13 cellular contexts compared by ENCODE assay signal in the genomic region with DNA sequence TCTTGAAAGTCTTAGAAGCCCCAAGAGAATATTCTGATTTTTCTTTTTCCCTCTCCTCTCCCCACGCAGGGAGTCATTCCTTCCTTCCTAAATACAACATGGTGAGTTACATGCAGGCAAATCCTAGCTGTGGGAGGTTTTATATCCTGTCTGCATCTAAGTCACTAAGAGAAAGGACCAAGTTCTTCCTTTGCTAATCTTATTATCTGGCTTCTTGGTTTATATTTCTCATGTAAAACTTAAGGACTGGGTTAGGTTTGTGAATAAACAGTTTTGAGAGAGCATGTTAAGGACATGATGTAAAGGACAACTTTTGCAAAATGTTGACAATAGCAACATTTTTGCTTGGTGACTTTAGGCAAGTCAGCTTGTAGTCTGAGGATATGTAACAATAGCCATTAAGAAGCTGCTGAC. TPM values are rescaled to one million over a fixed set of nuclear protein-coding genes. Genes with fewer than 3 reads are reported as not detected.
DNase-seq lines count a peak whose midpoint lies in the region; ATAC-seq, FAIRE-seq and TF ChIP-seq lines count a peak whose summit lies in the region.
"Had no signal": no experiment of that assay in that cellular context is flagged by ENCODE, and none has a peak within 500 bp of the region (broad histone marks: within the 10 kb centered on the region; RNA-seq: fewer than 3 reads in every experiment).

No MANE protein-coding gene starts in this region.

- CTCF ChIA-PET in MCF 10A (lab: Yijun Ruan, JAX) = no interaction called here

- BruUV-seq in MCF 10A (replicated peaks; lab: Mats Ljungman, UMichigan) = no TSS peak

- H3K27ac Mint-ChIP-seq in MCF 10A (ENCODE audit: low read depth, unreplicated experiment) = no peak overlapping the region
- H3K27ac Mint-ChIP-seq in brain = peak overlapping the region in 4 of 5 experiments; percentile 0 to 91 (median 51)

- POLR2A ChIA-PET in MCF 10A (lab: Yijun Ruan, JAX) = no interaction called here

- peak overlapping the region; percentile 65 to 76 for H3K27ac ChIP-seq in breast epithelium
- peak overlapping the region; percentile 65 for H3K27ac ChIP-seq in lower lobe of right lung
- peak overlapping the region; percentile 39 to 40 for H3K27ac ChIP-seq in tibial artery

- no peak for DNase-seq in breast epithelium (ENCODE audit: low spot score in 2 of 2)
- no peak for DNase-seq in MCF 10A (ENCODE audit: unreplicated experiment)
- DNase-seq in lower lobe of right lung = no peak
- DNase-seq in tibial artery = no peak
- DNase-seq in stimulated activated CD4-positive, alpha-beta T cell treated with anti-CD3 and anti-CD28 coated beads, Interleukin-1b, Interleukin-23, amount 100 ng/mL, for 48 hours = no peak
- DNase-seq in pons (ENCODE audit: low spot score) = no peak
- no peak for DNase-seq in GM12891 (ENCODE audit: insufficient read length, low spot score)
- DNase-seq: activated effector memory CD4-positive, alpha-beta T cell treated with Interleukin-2 at 50 U/mL for 16 hours; NCI-H1092 had no signal

- H3K4me3 Mint-ChIP-seq in MCF 10A (ENCODE audit: unreplicated experiment) (no peak overlapping the region), brain (no peak overlapping the region)

- no peaks in the 10 kb centered on the region for H3K4me1 ChIP-seq in breast epithelium
- H3K4me1 ChIP-seq in lower lobe of right lung = peaks cover 8% of the 10 kb centered on the region
- peaks cover 0 to 12% (median 0%) of the 10 kb centered on the region in 4 donors for H3K4me1 ChIP-seq in tibial artery

- intact Hi-C loops in breast epithelium (cut with DNase I; ENCODE audit: low total_unique reads) (no loop called here), MCF 10A (cut with micrococcal nuclease) (no loop called here), lower lobe of right lung (cut with DNase I) (no loop called here), tibial artery (cut with DNase I; ENCODE audit: low total_unique reads) (no loop called here)

- H3K36me3 Mint-ChIP-seq in MCF 10A (ENCODE audit: insufficient read depth, unreplicated experiment) = no peaks in the 10 kb centered on the region
- no peaks in the 10 kb centered on the region for H3K36me3 Mint-ChIP-seq in brain

- FAIRE-seq in GM12891 (lab: Jason Lieb, UNC) = no peak
- FAIRE-seq: A204.1 had no signal

- H3K4me1 Mint-ChIP-seq in MCF 10A (ENCODE audit: insufficient read depth, unreplicated experiment) (peaks cover under 1% of the 10 kb centered on the region), brain (peaks cover 12% of the 10 kb centered on the region)

- TF ChIP-seq POLR2A in breast epithelium (IDR thresholded peaks at IDR 0.05) (no peak), GM12891 (IDR thresholded peaks at IDR 0.05; ENCODE audit: low read depth, low read length) (no peak)

- H3K4me3 ChIP-seq in breast epithelium (peak overlapping the region in 1 of 3 donors; percentile 53), lower lobe of right lung (no peak overlapping the region), tibial artery (no peak overlapping the region)

- H3K27me3 Mint-ChIP-seq in MCF 10A (ENCODE audit: insufficient read depth, unreplicated experiment) (peaks cover 10% of the 10 kb centered on the region), brain (peaks cover 3% of the 10 kb centered on the region)

- H3K9me3 ChIP-seq in breast epithelium (no peaks in the 10 kb centered on the region), lower lobe of right lung (no peaks in the 10 kb centered on the region), tibial artery (no peaks in the 10 kb centered on the region)

- TF ChIP-seq CTCF in breast epithelium (IDR thresholded peaks at IDR 0.05) = no peak
- TF ChIP-seq CTCF in MCF 10A (IDR thresholded peaks at IDR 0.05; ENCODE audit: unreplicated experiment) = no peak
- no peak for TF ChIP-seq CTCF in brain (conservative IDR thresholded peaks at IDR 0.05)
- no peak for TF ChIP-seq CTCF in lower lobe of right lung (IDR thresholded peaks at IDR 0.05)
- TF ChIP-seq CTCF in tibial artery (IDR thresholded peaks at IDR 0.05) = no peak

- ATAC-seq in lower lobe of right lung = no peak

- H3K27me3 ChIP-seq in breast epithelium = no peaks in the 10 kb centered on the region
- no peaks in the 10 kb centered on the region for H3K27me3 ChIP-seq in lower lobe of right lung (ENCODE audit: low read depth)
- H3K27me3 ChIP-seq in tibial artery = no peaks in the 10 kb centered on the region

- H3K9me3 Mint-ChIP-seq in MCF 10A (ENCODE audit: unreplicated experiment) (no peaks in the 10 kb centered on the region), brain (peaks cover 0 to 2% (median 0%) of the 10 kb centered on the region in 5 experiments)

- H3K36me3 ChIP-seq in breast epithelium (no peaks in the 10 kb centered on the region), lower lobe of right lung (no peaks in the 10 kb centered on the region), tibial artery (no peaks in the 10 kb centered on the region)

TF ChIP-seq in GM12891, 5 proteins besides CTCF, POLR2A, EP300 and RAD21:
- no peak for TF ChIP-seq SPI1 (IDR thresholded peaks at IDR 0.05; ENCODE audit: low read depth, low read length)
- no peak for TF ChIP-seq TAF1 (IDR thresholded peaks at IDR 0.05; ENCODE audit: low read depth, low read length)
TF ChIP-seq in GM12891: peak in this region for 0.

RNA-seq across cellular contexts. Expression of a gene that starts 5.1 kb away (rescaled TPM):
- total RNA-seq in breast epithelium (1 to 10 TPM in 2 of 3 donors, not detected in 1; 2.3 to 2.7 TPM), MCF 10A (2022) (not detected in 2 replicates), lower lobe of right lung (1.3 TPM)
- polyA plus RNA-seq in brain (ENCODE audit: insufficient read depth, low read depth, low replicate concordance) = not detected
- polyA plus RNA-seq in GM12891 (2012; ENCODE audit: low read depth, missing spikeins) = 1.5 TPM
- total RNA-seq: epithelial cell of proximal tubule, myocyte had no signal

RNA-seq across cellular contexts. Expression of a gene that starts 10.9 kb away (rescaled TPM):
- total RNA-seq in breast epithelium (1 to 10 TPM in 1 of 3 donors, not detected in 2; 1.2 TPM), MCF 10A (2022) (not detected in 2 replicates), lower lobe of right lung (3.3 TPM)
- polyA plus RNA-seq in brain (ENCODE audit: insufficient read depth, low read depth, low replicate concordance) = not detected
- polyA plus RNA-seq in GM12891 (2012; ENCODE audit: low read depth, missing spikeins) = 7.1 TPM
- total RNA-seq: myocyte had no signal

RNA-seq across cellular contexts. Expression of a gene that starts 21.6 kb away (rescaled TPM):
- total RNA-seq in breast epithelium (10 to 100 TPM; 33.6 to 46.4 (median 45.9) TPM), MCF 10A (2022) (50.1 and 57.6 TPM in 2 replicates), lower lobe of right lung (32.2 TPM)
- 12.7 TPM for polyA plus RNA-seq in brain (ENCODE audit: insufficient read depth, low read depth, low replicate concordance)
- polyA plus RNA-seq in GM12891 (2012; ENCODE audit: low read depth, missing spikeins) = 14.9 TPM

RNA-seq across cellular contexts. Expression of a gene that starts 23.5 kb away (rescaled TPM):
- total RNA-seq in breast epithelium = not detected
- total RNA-seq in MCF 10A (2022) = not detected in 2 replicates
- polyA plus RNA-seq in brain (ENCODE audit: insufficient read depth, low read depth, low replicate concordance) = not detected
- total RNA-seq in lower lobe of right lung = 0.62 TPM
- polyA plus RNA-seq in GM12891 (2012; ENCODE audit: low read depth, missing spikeins) = not detected
- total RNA-seq: myocyte had no signal
